Comparison of ENCODE assay signal across 34 cellular contexts in genomic region chr15:35298509-35298908, GRCh38.
"Had no signal": no experiment of that assay in that cellular context is flagged by ENCODE, and none has a peak within 500 bp of the region (broad histone marks: within the 10 kb centered on the region; RNA-seq: fewer than 3 reads in every experiment).

No MANE protein-coding gene starts in this region.

- H3K27me3 ChIP-seq: MG63 had no signal

- H3K4me2 ChIP-seq: KMS-11 had no signal

- H3K9me3 ChIP-seq: MG63 had no signal

- H3K9ac ChIP-seq: KMS-11 had no signal

- DNase-seq: Karpas-422, Kasumi-1, KG1, MG63, MM.1S, MV-4-11, NCI-H1092, NCI-H1092 treated with DMSO at 0.1 percent for 48 hours, NCI-H1105, NCI-H1105 treated with DMSO at 0.1 percent for 48 hours, NCI-H1417, NCI-H1417 treated with DMSO at 0.1 percent for 48 hours, NCI-H1436, NCI-H1436 treated with DMSO at 0.1 percent for 48 hours, NCI-H146, NCI-H1694, NCI-H1694 treated with DMSO at 0.1 percent for 48 hours, NCI-H187, NCI-H187 treated with DMSO at 0.1 percent for 48 hours, NCI-H1930, NCI-H2029, NCI-H2029 treated with DMSO at 0.1 percent for 48 hours, NCI-H2081, NCI-H2081 treated with DMSO at 0.1 percent for 48 hours, NCI-H2107, NCI-H2171, NCI-H2171 treated with DMSO at 0.1 percent for 48 hours, NCI-H2227 treated with DMSO at 0.1 percent for 48 hours, NCI-H226, NCI-H345, NCI-H446, NCI-H446 treated with DMSO at 0.1 percent for 48 hours, NCI-H510A had no signal

- H3K36me3 ChIP-seq: MG63 had no signal

- H3K27ac ChIP-seq: KMS-11 had no signal

- H3K4me3 ChIP-seq: MG63 had no signal
